In genomic region chr13:86554066-86554465, GRCh38 we compare ENCODE assay signal across 2 cellular contexts.
TF ChIP-seq lines count a peak whose summit lies in the region.

No MANE protein-coding gene starts in this region.

TF ChIP-seq in A549, 52 proteins besides CTCF, POLR2A, EP300 and RAD21 (continued from another document):
- no peak for TF ChIP-seq REST (IDR thresholded peaks at IDR 0.05)
- no peak for TF ChIP-seq ZNF302 (CRISPR knock-in tag; IDR thresholded peaks at IDR 0.05)
- TF ChIP-seq CHD2 (IDR thresholded peaks at IDR 0.05; ENCODE audit: low read length, partially characterized antibody) = no peak
- TF ChIP-seq HEYL (CRISPR knock-in tag; IDR thresholded peaks at IDR 0.05) = no peak
- TF ChIP-seq ESRRA (IDR thresholded peaks at IDR 0.05; ENCODE audit: borderline replicate concordance, low read length) = no peak
TF ChIP-seq in A549: peak in this region for 0.

TF ChIP-seq in SK-N-SH, 30 proteins besides CTCF, POLR2A, EP300 and RAD21 (continued from another document):
- TF ChIP-seq REST (IDR thresholded peaks at IDR 0.05; ENCODE audit: low read depth, low read length) (no peak), RFX5 (IDR thresholded peaks at IDR 0.05; ENCODE audit: low read length) (no peak), MXI1 (IDR thresholded peaks at IDR 0.05; ENCODE audit: low read depth, low read length) (no peak), PBX3 (IDR thresholded peaks at IDR 0.05) (no peak), TEAD4 (IDR thresholded peaks at IDR 0.05; ENCODE audit: borderline replicate concordance, insufficient read depth) (no peak), USF2 (IDR thresholded peaks at IDR 0.05; ENCODE audit: borderline replicate concordance, low read depth, low read length) (no peak), JUND (IDR thresholded peaks at IDR 0.05) (no peak), FOSL2 (IDR thresholded peaks at IDR 0.05; ENCODE audit: borderline replicate concordance, low read depth) (no peak), GATA2 (CRISPR knock-in tag; IDR thresholded peaks at IDR 0.05) (no peak), TCF12 (IDR thresholded peaks at IDR 0.05) (no peak), SMC3 (IDR thresholded peaks at IDR 0.05; ENCODE audit: low read depth, low read length) (no peak), NRF1 (IDR thresholded peaks at IDR 0.05; ENCODE audit: low read depth, low read length) (no peak), RCOR1 (IDR thresholded peaks at IDR 0.05; ENCODE audit: low read length) (no peak), CHD2 (IDR thresholded peaks at IDR 0.05; ENCODE audit: low read length, partially characterized antibody) (no peak)
